ENCODE assay signal across 9 cellular contexts in the genomic region with DNA sequence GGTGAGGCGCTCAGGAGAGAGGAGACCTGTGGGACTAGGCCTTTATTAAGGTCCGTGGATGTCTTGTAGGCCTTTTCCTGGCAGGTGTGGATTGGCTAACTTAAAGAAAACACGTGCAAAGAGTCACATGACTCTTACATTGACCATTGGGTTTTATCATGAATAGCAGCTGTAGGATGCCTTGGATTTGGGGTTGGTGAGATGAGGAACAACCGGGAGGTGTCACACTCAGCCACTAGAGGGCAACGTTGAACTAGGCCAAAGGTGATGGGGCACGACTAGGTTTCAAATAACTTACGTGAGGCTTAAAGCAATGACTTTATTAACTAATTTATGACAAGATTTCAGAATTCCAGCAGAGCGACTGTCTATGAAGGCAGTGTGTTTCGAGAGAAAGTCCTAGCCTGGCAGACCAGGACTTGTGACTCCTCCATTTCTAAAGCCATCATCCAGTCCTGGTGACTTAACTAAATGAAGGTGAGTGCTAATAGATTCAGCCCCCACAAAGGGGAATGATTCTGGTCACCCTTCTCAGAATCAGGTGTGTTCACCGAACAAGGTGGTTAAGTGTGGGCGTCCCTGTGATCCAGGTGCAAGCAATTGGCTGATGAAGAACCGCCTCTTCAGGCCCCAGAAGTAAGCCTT.
A peak's percentile ranks its signal among the peaks of the same experiment; 100 is the strongest.
DNase-seq lines count a peak whose midpoint lies in the region; ATAC-seq and TF ChIP-seq lines count a peak whose summit lies in the region.
"Had no signal": no experiment of that assay in that cellular context is flagged by ENCODE, and none has a peak within 500 bp of the region (broad histone marks: within the 10 kb centered on the region; RNA-seq: fewer than 3 reads in every experiment).

No MANE protein-coding gene starts in this region.

- dilution Hi-C loops in IMR-90 (cut with HindIII; ENCODE audit: low sequenced_read_pairs, unreplicated experiment) = no loop called here

- H3K27ac ChIP-seq in IMR-90 (ENCODE audit: insufficient read depth, low read length) = no peak overlapping the region

- 0 out of 2 replicates have a peak, but pooled peaks have one; percentile 11 for TF ChIP-seq CTCF in IMR-90 (conservative IDR thresholded peaks at IDR 0.05; ENCODE audit: low read depth, low read length)
- peak; percentile 58; the same call in 1 of the 2 replicates for TF ChIP-seq CTCF in WTC11 (IDR thresholded peaks at IDR 0.05)

- H3K56ac ChIP-seq in IMR-90 (ENCODE audit: extremely low read depth, insufficient read depth, low read length) = no peak overlapping the region

- H3K18ac ChIP-seq in IMR-90 (ENCODE audit: low read depth, low read length) = no peak overlapping the region

- no peaks in the 10 kb centered on the region for H3K27me3 ChIP-seq in IMR-90 (ENCODE audit: control insufficient read depth, insufficient read depth, low read length)

- no peak overlapping the region for H4K91ac ChIP-seq in IMR-90 (ENCODE audit: insufficient read depth, low read depth, low read length)

- H4K20me1 ChIP-seq in IMR-90 (ENCODE audit: insufficient read depth, low read length) = no peaks in the 10 kb centered on the region

- H2BK15ac ChIP-seq in IMR-90 (ENCODE audit: low read depth, low read length) = no peak overlapping the region

- H3K9me3 Mint-ChIP-seq in WTC11 = no peaks in the 10 kb centered on the region

- no peak overlapping the region for H3K4me2 ChIP-seq in IMR-90 (ENCODE audit: low read depth, low read length)

- no peaks in the 10 kb centered on the region for H3K36me3 Mint-ChIP-seq in WTC11
- H3K36me3 Mint-ChIP-seq: activated naive CD8-positive, alpha-beta T cell had no signal

- in situ Hi-C loops in IMR-90 (cut with MboI; ENCODE audit: low sequenced_read_pairs) = no loop called here

- WGBS in IMR-90 (ENCODE audit: extremely low coverage in 2 of 2, insufficient read length in 1 of 2), 2 experiments = 100% methylated on average over 1 of the region's 12 CpGs; no CpG with 5 or more reads in 1 of the 2 experiments

- TF ChIP-seq POLR2A in IMR-90 (IDR thresholded peaks at IDR 0.05; ENCODE audit: low read depth, low read length) = no peak

- peaks cover 15% of the 10 kb centered on the region for H3K9me3 ChIP-seq in IMR-90 (ENCODE audit: control insufficient read depth, insufficient read depth, low read length)

- CTCF ChIA-PET in IMR-90 (lab: Yijun Ruan, JAX) = interaction anchor here (1.1 kb wide), 1 partner anchor 164 kb away, joined by 3 read pairs; no protein-coding TSS in a partner anchor
- CTCF ChIA-PET in WTC11 (lab: Charles Lee) = interaction anchor here (0.9 to 1.8 kb wide), 9 partner anchors 11 to 1023 kb away, joined by 3 to 5 read pairs (median 3); no protein-coding TSS in a partner anchor

- no peak overlapping the region for H3K14ac ChIP-seq in IMR-90 (replicated peaks; ENCODE audit: low read depth, low read length)

- ATAC-seq in GM21528 (IDR thresholded peaks at IDR 0.05; ENCODE audit: low FRiP score, unreplicated experiment) (peak; percentile 85), IMR-90 (ENCODE audit: low read depth) (no peak), WTC11 (peak; percentile 95)

- H2AFZ ChIP-seq in IMR-90 (replicated peaks; ENCODE audit: low read length, poor library complexity) = no peak overlapping the region

- no peak overlapping the region for H4K8ac ChIP-seq in IMR-90 (ENCODE audit: low read depth in 2 of 2, low read length in 2 of 2)

- no peak overlapping the region for H2BK120ac ChIP-seq in IMR-90 (ENCODE audit: low read depth, low read length)

- no peaks in the 10 kb centered on the region for H3K36me3 ChIP-seq in IMR-90 (ENCODE audit: control insufficient read depth, insufficient read depth, low read length)

- H3K79me1 ChIP-seq in IMR-90 (ENCODE audit: low read depth in 1 of 2, low read length in 2 of 2) = no peaks in the 10 kb centered on the region

- H3K4me1 ChIP-seq in IMR-90 (ENCODE audit: control insufficient read depth, insufficient read depth, low read length) = no peaks in the 10 kb centered on the region

- no peak overlapping the region for H3K4me3 Mint-ChIP-seq in WTC11
- H3K4me3 Mint-ChIP-seq: activated naive CD8-positive, alpha-beta T cell had no signal

- POLR2A ChIA-PET in IMR-90 (lab: Charles Lee; ENCODE audit: unreplicated experiment) (no interaction called here), WTC11 (lab: Charles Lee) (no interaction called here)

- intact Hi-C loops in IMR-90 (cut with micrococcal nuclease) = no loop called here

- no peak overlapping the region for H2BK5ac ChIP-seq in IMR-90 (ENCODE audit: low read depth, low read length, poor library complexity, severe bottlenecking)

- H4K5ac ChIP-seq in IMR-90 (ENCODE audit: low read depth, low read length) = no peak overlapping the region

- no peak overlapping the region for H3K4me3 ChIP-seq in IMR-90 (ENCODE audit: insufficient read depth, low read depth, low read length)

- BruUV-seq in IMR-90 (replicated peaks; lab: Mats Ljungman, UMichigan) = no TSS peak

- H3K9ac ChIP-seq in IMR-90 (ENCODE audit: low read depth, low read length) = no peak overlapping the region

- no peak overlapping the region for H2BK20ac ChIP-seq in IMR-90 (ENCODE audit: low read depth, low read length)

- no peak overlapping the region for H3K4ac ChIP-seq in IMR-90 (ENCODE audit: low read depth, low read length)

- no peaks in the 10 kb centered on the region for H3K9me1 ChIP-seq in IMR-90 (ENCODE audit: insufficient read depth, low read length)

- H3K4me1 Mint-ChIP-seq in WTC11 = peaks cover 11% of the 10 kb centered on the region

- no peak overlapping the region for H3K27ac Mint-ChIP-seq in WTC11
- H3K27ac Mint-ChIP-seq: activated naive CD8-positive, alpha-beta T cell had no signal

- no peaks in the 10 kb centered on the region for H3K27me3 Mint-ChIP-seq in WTC11 (ENCODE audit: low read depth)

- no peak overlapping the region for H3K23ac ChIP-seq in IMR-90 (ENCODE audit: low read depth, low read length)

- H2AK5ac ChIP-seq in IMR-90 (ENCODE audit: low read depth, low read length) = no peak overlapping the region

- no peak overlapping the region for H2AK9ac ChIP-seq in IMR-90 (replicated peaks; ENCODE audit: low read depth, low read length, poor library complexity)

- DNase-seq in NCI-H82 (lab: John Stamatoyannopoulos, UW) (peak; percentile 51), NCI-H82 treated with DMSO at 0.1 percent for 48 hours (lab: John Stamatoyannopoulos, UW; ENCODE audit: unreplicated experiment) (no peak), IMR-90 (no peak), WTC11 (ENCODE audit: low spot score) (peak; percentile 62), germinal center (ENCODE audit: low spot score) (peak; percentile 28), DMS79 (lab: John Stamatoyannopoulos, UW) (no peak)
- DNase-seq in stimulated activated CD4-positive, alpha-beta T cell treated with anti-CD3 and anti-CD28 coated beads, Interleukin-4, amount 100 ng/mL, for 48 hours (ENCODE audit: low read depth in 2 of 2) = peak; percentile 4 to 22

- TF ChIP-seq RAD21 in IMR-90 (IDR thresholded peaks at IDR 0.05; ENCODE audit: low read length) = no peak

TF ChIP-seq in IMR-90, 13 proteins besides CTCF, POLR2A, EP300 and RAD21 (continues in another document):
- TF ChIP-seq MXI1 (IDR thresholded peaks at IDR 0.05; ENCODE audit: borderline replicate concordance, low read depth, low read length) = no peak
- TF ChIP-seq, protein P1, sequence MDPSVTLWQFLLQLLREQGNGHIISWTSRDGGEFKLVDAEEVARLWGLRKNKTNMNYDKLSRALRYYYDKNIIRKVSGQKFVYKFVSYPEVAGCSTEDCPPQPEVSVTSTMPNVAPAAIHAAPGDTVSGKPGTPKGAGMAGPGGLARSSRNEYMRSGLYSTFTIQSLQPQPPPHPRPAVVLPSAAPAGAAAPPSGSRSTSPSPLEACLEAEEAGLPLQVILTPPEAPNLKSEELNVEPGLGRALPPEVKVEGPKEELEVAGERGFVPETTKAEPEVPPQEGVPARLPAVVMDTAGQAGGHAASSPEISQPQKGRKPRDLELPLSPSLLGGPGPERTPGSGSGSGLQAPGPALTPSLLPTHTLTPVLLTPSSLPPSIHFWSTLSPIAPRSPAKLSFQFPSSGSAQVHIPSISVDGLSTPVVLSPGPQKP (IDR thresholded peaks at IDR 0.05; ENCODE audit: borderline replicate concordance, low read depth, low read length) = no peak
- TF ChIP-seq RCOR1 (IDR thresholded peaks at IDR 0.05; ENCODE audit: insufficient replicate concordance, low read length) = no peak
- no peak for TF ChIP-seq SMC3 (IDR thresholded peaks at IDR 0.05; ENCODE audit: low read depth, low read length)
- TF ChIP-seq, protein P2, sequence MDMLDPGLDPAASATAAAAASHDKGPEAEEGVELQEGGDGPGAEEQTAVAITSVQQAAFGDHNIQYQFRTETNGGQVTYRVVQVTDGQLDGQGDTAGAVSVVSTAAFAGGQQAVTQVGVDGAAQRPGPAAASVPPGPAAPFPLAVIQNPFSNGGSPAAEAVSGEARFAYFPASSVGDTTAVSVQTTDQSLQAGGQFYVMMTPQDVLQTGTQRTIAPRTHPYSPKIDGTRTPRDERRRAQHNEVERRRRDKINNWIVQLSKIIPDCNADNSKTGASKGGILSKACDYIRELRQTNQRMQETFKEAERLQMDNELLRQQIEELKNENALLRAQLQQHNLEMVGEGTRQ (IDR thresholded peaks at IDR 0.05; ENCODE audit: low read depth, low read length) = no peak

TF ChIP-seq in WTC11, 78 proteins besides CTCF, POLR2A, EP300 and RAD21:
- TF ChIP-seq ZNF423 (CRISPR knock-in tag; IDR thresholded peaks at IDR 0.05) = no peak
- TF ChIP-seq, protein P2 (CRISPR knock-in tag; IDR thresholded peaks at IDR 0.05) = peak; percentile 61

Comparison
In these comparisons a context has a peak if more than half of its experiments do, and no peak if none do; other contexts are left out.
1. DNase-seq: peak in NCI-H82 (single experiment), WTC11 (single experiment), germinal center (single experiment) and stimulated activated CD4-positive, alpha-beta T cell treated with anti-CD3 and anti-CD28 coated beads, Interleukin-4, amount 100 ng/mL, for 48 hours (2 of 2); none in NCI-H82 treated with DMSO at 0.1 percent for 48 hours (single experiment), IMR-90 (single experiment) and DMS79 (single experiment).